In the genomic region with DNA sequence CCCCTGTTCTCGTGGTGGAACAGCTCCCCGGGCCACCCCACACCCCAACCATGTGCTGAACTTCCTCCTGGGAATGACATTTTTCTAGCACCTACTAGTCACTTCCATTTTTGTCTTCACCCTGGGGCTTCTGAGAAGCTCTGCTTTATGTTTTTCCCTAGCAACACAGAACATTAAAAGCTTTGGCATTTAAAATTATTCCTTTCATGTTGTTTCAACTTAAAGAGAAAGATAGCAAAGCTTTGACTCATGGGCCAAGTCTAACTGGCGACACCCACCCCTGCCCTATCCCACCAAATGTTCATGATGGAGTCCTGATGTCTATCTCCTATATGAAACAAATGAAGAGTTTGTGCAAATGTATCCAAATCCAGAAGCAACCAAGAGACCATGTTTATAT, we compare ENCODE assay signal across 2 cellular contexts.
TF ChIP-seq lines count a peak whose summit lies in the region.

No MANE protein-coding gene starts in this region.

TF ChIP-seq in IMR-90, 13 proteins besides CTCF, POLR2A, EP300 and RAD21:
- TF ChIP-seq SMC3 (IDR thresholded peaks at IDR 0.05; ENCODE audit: low read depth, low read length): no peak
- TF ChIP-seq RFX5 (IDR thresholded peaks at IDR 0.05; ENCODE audit: low read depth, low read length): peak; percentile 38; the same call in 1 of the 2 replicates
- TF ChIP-seq, protein P1, sequence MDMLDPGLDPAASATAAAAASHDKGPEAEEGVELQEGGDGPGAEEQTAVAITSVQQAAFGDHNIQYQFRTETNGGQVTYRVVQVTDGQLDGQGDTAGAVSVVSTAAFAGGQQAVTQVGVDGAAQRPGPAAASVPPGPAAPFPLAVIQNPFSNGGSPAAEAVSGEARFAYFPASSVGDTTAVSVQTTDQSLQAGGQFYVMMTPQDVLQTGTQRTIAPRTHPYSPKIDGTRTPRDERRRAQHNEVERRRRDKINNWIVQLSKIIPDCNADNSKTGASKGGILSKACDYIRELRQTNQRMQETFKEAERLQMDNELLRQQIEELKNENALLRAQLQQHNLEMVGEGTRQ (IDR thresholded peaks at IDR 0.05; ENCODE audit: low read depth, low read length): no peak

TF ChIP-seq in HepG2, 621 proteins besides CTCF, POLR2A, EP300 and RAD21:
- TF ChIP-seq JUN (CRISPR knock-in tag; IDR thresholded peaks at IDR 0.05) (no peak), ZNF274 (CRISPR knock-in tag; IDR thresholded peaks at IDR 0.05) (no peak), GTF3A (CRISPR knock-in tag; conservative IDR thresholded peaks at IDR 0.05) (no peak), PAXIP1 (CRISPR knock-in tag; conservative IDR thresholded peaks at IDR 0.05) (no peak), ZNF232 (CRISPR knock-in tag; IDR thresholded peaks at IDR 0.05; ENCODE audit: borderline replicate concordance) (no peak), PHB2 (IDR thresholded peaks at IDR 0.05; ENCODE audit: partially characterized antibody) (no peak), ZNF432 (CRISPR knock-in tag; IDR thresholded peaks at IDR 0.05; ENCODE audit: borderline replicate concordance) (no peak), RNF2 (conservative IDR thresholded peaks at IDR 0.05; ENCODE audit: low read depth) (no peak)
- TF ChIP-seq, protein P2, sequence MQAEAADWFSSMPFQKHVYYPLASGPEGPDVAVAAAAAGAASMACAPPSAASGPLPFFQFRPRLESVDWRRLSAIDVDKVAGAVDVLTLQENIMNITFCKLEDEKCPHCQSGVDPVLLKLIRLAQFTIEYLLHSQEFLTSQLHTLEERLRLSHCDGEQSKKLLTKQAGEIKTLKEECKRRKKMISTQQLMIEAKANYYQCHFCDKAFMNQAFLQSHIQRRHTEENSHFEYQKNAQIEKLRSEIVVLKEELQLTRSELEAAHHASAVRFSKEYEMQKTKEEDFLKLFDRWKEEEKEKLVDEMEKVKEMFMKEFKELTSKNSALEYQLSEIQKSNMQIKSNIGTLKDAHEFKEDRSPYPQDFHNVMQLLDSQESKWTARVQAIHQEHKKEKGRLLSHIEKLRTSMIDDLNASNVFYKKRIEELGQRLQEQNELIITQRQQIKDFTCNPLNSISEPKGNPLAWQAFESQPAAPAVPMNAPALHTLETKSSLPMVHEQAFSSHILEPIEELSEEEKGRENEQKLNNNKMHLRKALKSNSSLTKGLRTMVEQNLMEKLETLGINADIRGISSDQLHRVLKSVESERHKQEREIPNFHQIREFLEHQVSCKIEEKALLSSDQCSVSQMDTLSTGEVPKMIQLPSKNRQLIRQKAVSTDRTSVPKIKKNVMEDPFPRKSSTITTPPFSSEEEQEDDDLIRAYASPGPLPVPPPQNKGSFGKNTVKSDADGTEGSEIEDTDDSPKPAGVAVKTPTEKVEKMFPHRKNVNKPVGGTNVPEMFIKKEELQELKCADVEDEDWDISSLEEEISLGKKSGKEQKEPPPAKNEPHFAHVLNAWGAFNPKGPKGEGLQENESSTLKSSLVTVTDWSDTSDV (CRISPR knock-in tag; IDR thresholded peaks at IDR 0.05): no peak
